Comparison of ENCODE assay signal across 17 cellular contexts in the genomic region with DNA sequence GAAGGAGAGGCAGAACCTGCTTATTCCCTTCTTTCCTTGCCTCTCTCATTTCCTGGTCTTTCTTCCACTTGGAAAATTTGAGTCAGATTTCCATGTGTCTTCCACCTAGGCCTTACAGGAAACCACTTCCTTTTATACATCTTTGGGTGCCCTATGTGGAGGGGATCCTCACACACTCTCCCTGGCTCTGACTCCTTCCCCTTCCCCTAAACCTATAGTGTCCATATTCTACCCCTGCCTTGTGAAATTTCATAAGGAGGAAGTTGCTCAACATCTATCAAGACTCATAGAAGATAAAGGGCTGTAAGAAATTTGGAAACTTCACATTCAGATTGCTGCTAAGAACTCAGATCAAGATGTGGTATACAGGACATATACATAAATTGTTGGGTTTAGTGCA. TPM values are rescaled to one million over a fixed set of nuclear protein-coding genes. Genes with fewer than 3 reads are reported as not detected.
A peak's percentile ranks its signal among the peaks of the same experiment; 100 is the strongest.
DNase-seq lines count a peak whose midpoint lies in the region; ATAC-seq and TF ChIP-seq lines count a peak whose summit lies in the region.
"Had no signal": no experiment of that assay in that cellular context is flagged by ENCODE, and none has a peak within 500 bp of the region (broad histone marks: within the 10 kb centered on the region; RNA-seq: fewer than 3 reads in every experiment).

No MANE protein-coding gene starts in this region.

- peaks cover 26% of the 10 kb centered on the region for H3K4me1 Mint-ChIP-seq in CD14-positive monocyte

- H3K9me3 Mint-ChIP-seq in CD14-positive monocyte: peaks cover 3 to 15% (median 7%) of the 10 kb centered on the region in 7 donors

- H3K36me3 Mint-ChIP-seq in CD14-positive monocyte: peaks cover 0 to 1% of the 10 kb centered on the region in 2 donors

- H3K27ac Mint-ChIP-seq in CD14-positive monocyte: peak overlapping the region; percentile 77 to 89 (median 85)

- no peak for TF ChIP-seq POLR2A in lower leg skin (IDR thresholded peaks at IDR 0.05)

- intact Hi-C loops in CD14-positive monocyte (cut with micrococcal nuclease): no loop called here
- intact Hi-C loops in lower leg skin (cut with DNase I; ENCODE audit: low total_unique reads): no loop called here

- H3K27ac ChIP-seq in coronary artery: peak overlapping the region; percentile 56 to 72
- H3K27ac ChIP-seq: C4-2B had no signal

- no peak for ATAC-seq in GM19023 (IDR thresholded peaks at IDR 0.05; ENCODE audit: unreplicated experiment)
- no peak for ATAC-seq in HG03342 (IDR thresholded peaks at IDR 0.05; ENCODE audit: unreplicated experiment)

- TF ChIP-seq CTCF in CD14-positive monocyte (IDR thresholded peaks at IDR 0.05) (no peak), coronary artery (IDR thresholded peaks at IDR 0.05) (no peak), lower leg skin (IDR thresholded peaks at IDR 0.05) (no peak)

- peak overlapping the region in 1 of 2 donors; percentile 9 for H3K4me3 Mint-ChIP-seq in CD14-positive monocyte

- DNase-seq in CD14-positive monocyte (ENCODE audit: low spot score) (no peak), MV-4-11 (lab: John Stamatoyannopoulos, UW) (peak; percentile 91), SIG-M5 treated with dmso at 0.1 percent for 504 hours (lab: John Stamatoyannopoulos, UW; ENCODE audit: unreplicated experiment) (peak; percentile 88), coronary artery (ENCODE audit: low spot score) (no peak), 8988T (no peak), lower leg skin (ENCODE audit: low spot score in 2 of 2) (no peak)
- DNase-seq: COR-L47, GOT3, NCI-H1436 treated with DMSO at 0.1 percent for 48 hours, NCI-H2081, NCI-H510A, NCI-H774, SHP77 treated with DMSO at 0.1 percent for 48 hours, SW 1271 had no signal

- H3K4me3 ChIP-seq in coronary artery (no peak overlapping the region), lower leg skin (ENCODE audit: low read depth, poor library complexity, severe bottlenecking) (no peak overlapping the region)

- no peaks in the 10 kb centered on the region for H3K27me3 Mint-ChIP-seq in CD14-positive monocyte (ENCODE audit: low read depth in 3 of 3)

RNA-seq across cellular contexts. Expression of a gene that starts 20.4 kb away (rescaled TPM):
- polyA plus RNA-seq in CD14-positive monocyte: 10 to 100 TPM in 1 of 2 donors, 1 to 10 TPM in 1; 9.9 to 13.9 TPM
- 10 to 100 TPM; 43.8 to 63.0 (median 50.9) TPM for total RNA-seq in lower leg skin

RNA-seq across cellular contexts. Expression of a gene that starts 20.9 kb away (rescaled TPM):
- polyA plus RNA-seq in CD14-positive monocyte: 1 to 10 TPM; 2.1 to 2.4 TPM
- total RNA-seq in lower leg skin: 10 to 100 TPM; 16.2 to 34.7 (median 21.4) TPM

Comparison
In these comparisons a context has a peak if more than half of its experiments do, and no peak if none do; other contexts are left out.
1. DNase-seq: peak in MV-4-11 (single experiment) and SIG-M5 treated with dmso at 0.1 percent for 504 hours (single experiment); none in CD14-positive monocyte (single experiment), coronary artery (single experiment), 8988T (single experiment) and lower leg skin (0 of 2).